ENCODE assay signal across 24 cellular contexts in genomic region chr2:239951117-239951734, GRCh38.
DNase-seq lines count a peak whose midpoint lies in the region; ATAC-seq and TF ChIP-seq lines count a peak whose summit lies in the region.
"Had no signal": no experiment of that assay in that cellular context is flagged by ENCODE, and none has a peak within 500 bp of the region (broad histone marks: within the 10 kb centered on the region; RNA-seq: fewer than 3 reads in every experiment).

No MANE protein-coding gene starts in this region.

- TF ChIP-seq POLR2A in vagina (IDR thresholded peaks at IDR 0.05) = no peak

- no peak overlapping the region for H3K4me3 ChIP-seq in BLaER1 treated with 17β-estradiol and CSF1 and Interleukin-3, amounts not matched to agents 10 nM and 100 nM
- H3K4me3 ChIP-seq in H7 (ENCODE audit: insufficient read depth, low read depth, low read length) (no peak overlapping the region), left lung (no peak overlapping the region), vagina (no peak overlapping the region)
- H3K4me3 ChIP-seq: GM12878, GM23248 had no signal

- TF ChIP-seq CTCF in left lung (IDR thresholded peaks at IDR 0.05) (no peak), vagina (IDR thresholded peaks at IDR 0.05) (no peak)

- H3K36me3 ChIP-seq in BLaER1 treated with 17β-estradiol and CSF1 and Interleukin-3, amounts not matched to agents 10 nM and 100 nM = peaks cover under 1 to 17% (median 12%) of the 10 kb centered on the region in 11 experiments; a peak in 15 of 22 replicates
- H3K36me3 ChIP-seq in H7 (replicated peaks; ENCODE audit: control insufficient read depth, insufficient read depth, low read length) (no peaks in the 10 kb centered on the region), left lung (peaks cover 0 to 4% of the 10 kb centered on the region in 2 donors), vagina (no peaks in the 10 kb centered on the region)

- H3K4me2 ChIP-seq in BLaER1 treated with 17β-estradiol and CSF1 and Interleukin-3, amounts not matched to agents 10 nM and 100 nM = peak overlapping the region; percentile 61 to 93 (median 81)
- H3K4me2 ChIP-seq: KMS-11 had no signal

- peaks cover 46 to 90% (median 82%) of the 10 kb centered on the region in 10 experiments for H3K4me1 ChIP-seq in BLaER1 treated with 17β-estradiol and CSF1 and Interleukin-3, amounts not matched to agents 10 nM and 100 nM
- peaks cover 0 to 8% of the 10 kb centered on the region in 2 donors for H3K4me1 ChIP-seq in left lung
- peaks cover 34% of the 10 kb centered on the region for H3K4me1 ChIP-seq in vagina
- H3K4me1 ChIP-seq: Caco-2 had no signal

- no peaks in the 10 kb centered on the region for H3K27me3 ChIP-seq in BLaER1 treated with 17β-estradiol and CSF1 and Interleukin-3, amounts not matched to agents 10 nM and 100 nM
- H3K27me3 ChIP-seq in H7 (ENCODE audit: control insufficient read depth, insufficient read depth, low read length) (no peaks in the 10 kb centered on the region), left lung (no peaks in the 10 kb centered on the region), vagina (no peaks in the 10 kb centered on the region)

- intact Hi-C loops in left lung (cut with DNase I) (no loop called here), posterior vena cava (cut with DNase I) (no loop called here), vagina (cut with DNase I) (no loop called here)

- no peaks in the 10 kb centered on the region for H3K9me3 ChIP-seq in BLaER1 treated with 17β-estradiol and CSF1 and Interleukin-3, amounts not matched to agents 10 nM and 100 nM (replicated peaks in 1 of 11)
- H3K9me3 ChIP-seq in left lung (no peaks in the 10 kb centered on the region), vagina (no peaks in the 10 kb centered on the region)
- H3K9me3 ChIP-seq: Caco-2 had no signal

- peaks cover 0 to 1% (median 0%) of the 10 kb centered on the region in 11 experiments; a peak in 1 of 22 replicates for H4K20me1 ChIP-seq in BLaER1 treated with 17β-estradiol and CSF1 and Interleukin-3, amounts not matched to agents 10 nM and 100 nM

- H3K9ac ChIP-seq in BLaER1 treated with 17β-estradiol and CSF1 and Interleukin-3, amounts not matched to agents 10 nM and 100 nM = peak overlapping the region; percentile 2 to 58 (median 31); a peak in 17 of 22 replicates
- H3K9ac ChIP-seq: GM23248, KMS-11 had no signal

- peak overlapping the region in 10 of 11 experiments; percentile 7 to 83 (median 64); a peak in 19 of 22 replicates for H3K27ac ChIP-seq in BLaER1 treated with 17β-estradiol and CSF1 and Interleukin-3, amounts not matched to agents 10 nM and 100 nM
- H3K27ac ChIP-seq in left lung (no peak overlapping the region), vagina (no peak overlapping the region)
- H3K27ac ChIP-seq: GM23248, KMS-11 had no signal

- DNase-seq in H7 (peak; percentile 51), left lung (peak; percentile 15 to 69), posterior vena cava (ENCODE audit: low spot score) (peak; percentile 45), SW480 (ENCODE audit: low spot score) (no peak), NCI-H187 (lab: John Stamatoyannopoulos, UW) (no peak), vagina (ENCODE audit: extremely low spot score in 2 of 2) (no peak), NCI-H345 (lab: John Stamatoyannopoulos, UW) (no peak)
- DNase-seq: Caco-2; CD4-positive, alpha-beta memory T cell; DMS 273 treated with DMSO at 0.1 percent for 48 hours; DMS79 treated with DMSO at 0.1 percent for 48 hours; GM23248; IMR-90; NCI-H1105; NCI-H146; NCI-H2081; NCI-H2171; NCI-H524 treated with DMSO at 0.1 percent for 48 hours; NCI-H82 had no signal

- no peak for ATAC-seq in left lung
- ATAC-seq: GM12878, HCT116, Panc1 had no signal

Comparison
In these comparisons a context has a peak if more than half of its experiments do, and no peak if none do; other contexts are left out.
1. H3K27ac ChIP-seq: peak in BLaER1 treated with 17β-estradiol and CSF1 and Interleukin-3, amounts not matched to agents 10 nM and 100 nM (10 of 11); none in left lung (0 of 2) and vagina (single experiment).
2. DNase-seq: peak in H7 (single experiment), left lung (2 of 2) and posterior vena cava (single experiment); none in SW480 (single experiment), NCI-H187 (0 of 2), vagina (0 of 2) and NCI-H345 (single experiment).